8 cellular contexts compared by ENCODE assay signal in the genomic region with DNA sequence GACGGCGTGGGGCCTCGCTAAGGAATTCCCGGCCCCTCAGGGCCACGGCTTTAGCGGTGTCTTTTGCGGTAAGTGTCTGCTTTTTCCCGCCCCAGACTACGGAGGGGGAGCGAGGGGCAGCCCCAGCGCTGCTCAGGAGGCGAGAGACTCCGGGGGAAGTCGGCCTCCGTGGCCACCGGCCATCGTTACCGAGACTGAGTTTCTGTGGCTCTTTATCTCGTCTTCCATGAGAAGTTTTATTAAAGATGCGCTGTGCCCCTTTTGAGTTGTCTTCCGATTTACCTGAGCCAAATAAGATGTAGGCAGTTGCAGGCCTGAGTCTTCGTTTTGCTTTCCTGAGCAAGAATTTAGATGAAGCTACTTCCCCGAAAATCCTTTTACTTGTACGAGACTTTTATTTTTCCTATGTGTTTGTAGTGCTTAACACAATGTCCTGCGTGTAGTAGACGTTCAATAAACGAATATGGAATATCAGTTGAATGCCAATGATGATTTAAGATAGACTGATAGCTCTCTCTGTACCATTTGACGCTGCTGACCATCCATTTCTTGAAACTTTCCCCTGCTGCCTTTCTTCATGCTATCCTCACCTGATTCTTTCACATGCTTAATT. TPM values are rescaled to one million over a fixed set of nuclear protein-coding genes. Genes with fewer than 3 reads are reported as not detected.
DNase-seq lines count a peak whose midpoint lies in the region; ATAC-seq and TF ChIP-seq lines count a peak whose summit lies in the region.

No MANE protein-coding gene starts in this region.

- DNase-seq in Panc1 (ENCODE audit: low read depth, low spot score) (no peak), foreskin keratinocyte (no peak), T-helper 1 cell (no peak), NCI-H748 treated with DMSO at 0.1 percent for 48 hours (lab: John Stamatoyannopoulos, UW) (no peak), NCI-H2029 (lab: John Stamatoyannopoulos, UW) (no peak)

- intact Hi-C loops in Panc1 (cut with micrococcal nuclease; ENCODE audit: unreplicated experiment): loop anchor here (5.0 kb wide), 1 partner anchor 111 kb away; no protein-coding TSS in a partner anchor

- H3K4me1 ChIP-seq in Panc1 (ENCODE audit: control insufficient read depth, insufficient read depth, low read length): peaks cover 15% of the 10 kb centered on the region
- H3K4me1 ChIP-seq in foreskin keratinocyte: peaks cover 9% of the 10 kb centered on the region
- peaks cover 18 to 30% (median 28%) of the 10 kb centered on the region in 3 donors for H3K4me1 ChIP-seq in skeletal muscle tissue (ENCODE audit: control insufficient read depth in 3 of 3, insufficient read depth in 3 of 3, low read length in 3 of 3)

- peak overlapping the region; percentile 98 for H3K27ac ChIP-seq in Panc1 (ENCODE audit: low read length)
- peak overlapping the region; percentile 91 for H3K27ac ChIP-seq in foreskin keratinocyte
- H3K27ac ChIP-seq in skeletal muscle tissue (ENCODE audit: low read depth, low read length): peak overlapping the region; percentile 98

- H3K4me3 ChIP-seq in Panc1 (ENCODE audit: low read depth in 2 of 2, low read length in 2 of 2) (peak overlapping the region; percentile 90 to 97), skeletal muscle tissue (ENCODE audit: low read length in 3 of 3) (peak overlapping the region; percentile 97 to 98 (median 98))

- H3K9me3 ChIP-seq in Panc1 (ENCODE audit: control insufficient read depth, insufficient read depth, low read depth, low read length): no peaks in the 10 kb centered on the region
- no peaks in the 10 kb centered on the region for H3K9me3 ChIP-seq in skeletal muscle tissue (ENCODE audit: control insufficient read depth in 3 of 3, low read length in 3 of 3)

- POLR2A ChIA-PET in Panc1 (lab: Charles Lee): interaction anchor here (0.8 kb wide), 1 partner anchor 10 kb away, joined by 3 read pairs; no protein-coding TSS in a partner anchor

- in situ Hi-C loops in Panc1 (cut with HindIII; ENCODE audit: low pct_unique_long_range_greater_than_20kb, low sequenced_read_pairs): no loop called here

- BruUV-seq in Panc1 (replicated peaks; lab: Mats Ljungman, UMichigan): TSS peak; percentile 84

- H3K36me3 ChIP-seq in Panc1 (ENCODE audit: control insufficient read depth, insufficient read depth, low read length) (peaks cover 10% of the 10 kb centered on the region), skeletal muscle tissue (ENCODE audit: control insufficient read depth in 3 of 3, insufficient read depth in 3 of 3, low read length in 3 of 3) (no peaks in the 10 kb centered on the region)

- TF ChIP-seq CTCF in Panc1 (IDR thresholded peaks at IDR 0.05): no peak
- TF ChIP-seq CTCF in foreskin keratinocyte (conservative IDR thresholded peaks at IDR 0.05): no peak

- H3K9ac ChIP-seq in skeletal muscle tissue (ENCODE audit: low read depth in 1 of 3, low read length in 3 of 3): peak overlapping the region; percentile 88 to 98 (median 93)

- ATAC-seq in GM18498 (IDR thresholded peaks at IDR 0.05; ENCODE audit: unreplicated experiment) (peak; percentile 18), HG02588 (IDR thresholded peaks at IDR 0.05; ENCODE audit: unreplicated experiment) (peak; percentile 20), Panc1 (peak; percentile 64), foreskin keratinocyte (peak; percentile 29)

- CTCF ChIA-PET in Panc1 (lab: Charles Lee): no interaction called here

- no peaks in the 10 kb centered on the region for H3K27me3 ChIP-seq in Panc1 (ENCODE audit: control insufficient read depth, insufficient read depth, low read length)
- no peaks in the 10 kb centered on the region for H3K27me3 ChIP-seq in foreskin keratinocyte
- H3K27me3 ChIP-seq in skeletal muscle tissue (ENCODE audit: control insufficient read depth in 3 of 3, insufficient read depth in 3 of 3, low read length in 3 of 3): no peaks in the 10 kb centered on the region

RNA-seq across cellular contexts. Expression of a gene that starts 0.5 kb away (rescaled TPM):
- 53.2 TPM for total RNA-seq in Panc1 (2021; ENCODE audit: unreplicated experiment)
- 34.5 TPM for polyA plus RNA-seq in Panc1 (2012; ENCODE audit: insufficient read length)
- total RNA-seq in foreskin keratinocyte: 59.6 and 60.8 TPM in 2 replicates
- 38.0 and 42.0 TPM in 2 replicates for polyA plus RNA-seq in foreskin keratinocyte
- 44.9 TPM for total RNA-seq in skeletal muscle tissue
